ENCODE assay signal across 1 cellular context in genomic region chr22:17633217-17633997, GRCh38.
A peak's percentile ranks its signal among the peaks of the same experiment; 100 is the strongest.
TF ChIP-seq lines count a peak whose summit lies in the region.

No MANE protein-coding gene starts in this region.

TF ChIP-seq in K562, 482 proteins besides CTCF, POLR2A, EP300 and RAD21 (continued from another document and continues in another):
- TF ChIP-seq ZNF395 (CRISPR knock-in tag; IDR thresholded peaks at IDR 0.05) (peak; percentile 70; the same call in 1 of the 2 replicates), RNF2 (IDR thresholded peaks at IDR 0.05) (peak; percentile 48; the same call in 1 of the 2 replicates), ATF1 (CRISPR knock-in tag; IDR thresholded peaks at IDR 0.05) (no peak), ATF1 (tag; IDR thresholded peaks at IDR 0.05) (no peak), HMGN3 (IDR thresholded peaks at IDR 0.05; ENCODE audit: borderline replicate concordance, extremely low read depth, insufficient read length, low read depth, low read length) (no peak), ZNF280A (IDR thresholded peaks at IDR 0.05; ENCODE audit: low read depth, partially characterized antibody) (no peak), ZNF785 (CRISPR knock-in tag; IDR thresholded peaks at IDR 0.05) (no peak), ZNF507 (tag; conservative IDR thresholded peaks at IDR 0.05) (no peak), THRA (IDR thresholded peaks at IDR 0.05) (no peak), MED1 (CRISPR knock-in tag; IDR thresholded peaks at IDR 0.05; ENCODE audit: borderline replicate concordance) (no peak), EWSR1 (IDR thresholded peaks at IDR 0.05; ENCODE audit: borderline replicate concordance, low read depth, partially characterized antibody) (no peak), ZFP36 (IDR thresholded peaks at IDR 0.05; ENCODE audit: low read depth, low read length, partially characterized antibody) (no peak), DMBX1 (CRISPR knock-in tag; IDR thresholded peaks at IDR 0.05; ENCODE audit: borderline replicate concordance) (0 out of 2 replicates have a peak, but pooled peaks have one; percentile 20), NEUROD1 (IDR thresholded peaks at IDR 0.05; ENCODE audit: borderline replicate concordance, low read depth, low read length, partially characterized antibody) (peak; percentile 43), ZNF318 (IDR thresholded peaks at IDR 0.05; ENCODE audit: borderline replicate concordance in 1 of 2, low read depth in 1 of 2) (0 out of 4 replicates have a peak, but pooled peaks of 1 of the 2 experiments have one; percentile 46), NR1H2 (CRISPR knock-in tag; IDR thresholded peaks at IDR 0.05) (no peak), RUNX1 (IDR thresholded peaks at IDR 0.05; ENCODE audit: low read depth) (no peak), ZNF165 (CRISPR knock-in tag; IDR thresholded peaks at IDR 0.05; ENCODE audit: borderline replicate concordance) (no peak), FOXJ3 (CRISPR knock-in tag; IDR thresholded peaks at IDR 0.05) (no peak), ZNF407 (IDR thresholded peaks at IDR 0.05; ENCODE audit: low read depth) (no peak), TCF7L2 (IDR thresholded peaks at IDR 0.05; ENCODE audit: low read depth, low read length) (no peak), KDM2B (CRISPR knock-in tag; IDR thresholded peaks at IDR 0.05) (no peak; the same call in 1 of the 2 replicates), PURB (CRISPR knock-in tag; IDR thresholded peaks at IDR 0.05; ENCODE audit: low read depth) (no peak), ADNP (tag; IDR thresholded peaks at IDR 0.05) (peak; percentile 8; the same call in 1 of the 2 replicates), SMAD4 (CRISPR knock-in tag; conservative IDR thresholded peaks at IDR 0.05) (0 out of 2 replicates have a peak, but pooled peaks have one; percentile 36), SAFB (IDR thresholded peaks at IDR 0.05; ENCODE audit: borderline replicate concordance, low read depth, low read length) (no peak), SIN3A (IDR thresholded peaks at IDR 0.05; ENCODE audit: borderline replicate concordance in 2 of 2, control insufficient read depth in 1 of 2, low read depth in 2 of 2, low read length in 2 of 2) (no peak), LEF1 (IDR thresholded peaks at IDR 0.05) (peak; percentile 87), ARHGAP35 (IDR thresholded peaks at IDR 0.05; ENCODE audit: partially characterized antibody) (no peak), OTX1 (CRISPR knock-in tag; IDR thresholded peaks at IDR 0.05) (no peak), HIVEP1 (CRISPR knock-in tag; IDR thresholded peaks at IDR 0.05) (no peak), MECOM (CRISPR knock-in tag; IDR thresholded peaks at IDR 0.05) (0 out of 2 replicates have a peak, but pooled peaks have one; percentile 46), CBX3 (IDR thresholded peaks at IDR 0.05; ENCODE audit: borderline replicate concordance in 1 of 2, low read length in 2 of 2) (no peak), FOXJ2 (tag; IDR thresholded peaks at IDR 0.05) (0 out of 2 replicates have a peak, but pooled peaks have one; percentile 60), TSC22D4 (tag; IDR thresholded peaks at IDR 0.05) (no peak)
